1 cellular context compared by ENCODE assay signal in genomic region chr7:107580716-107581383, GRCh38.
A peak's percentile ranks its signal among the peaks of the same experiment; 100 is the strongest.
TF ChIP-seq lines count a peak whose summit lies in the region.

No MANE protein-coding gene starts in this region.

TF ChIP-seq in HepG2, 621 proteins besides CTCF, POLR2A, EP300 and RAD21:
- TF ChIP-seq ZEB1 (IDR thresholded peaks at IDR 0.05; ENCODE audit: insufficient replicate concordance, low read depth) (no peak), SIX1 (CRISPR knock-in tag; IDR thresholded peaks at IDR 0.05; ENCODE audit: borderline replicate concordance) (no peak), ZBTB25 (CRISPR knock-in tag; IDR thresholded peaks at IDR 0.05) (no peak), GABPA (IDR thresholded peaks at IDR 0.05; ENCODE audit: low read depth, low read length) (no peak), GABPA (CRISPR knock-in tag; IDR thresholded peaks at IDR 0.05; ENCODE audit: low read depth) (0 out of 2 replicates have a peak, but pooled peaks have one; percentile 6), TOE1 (CRISPR knock-in tag; IDR thresholded peaks at IDR 0.05) (no peak), ELF1 (CRISPR knock-in tag; IDR thresholded peaks at IDR 0.05) (no peak), ZNF256 (CRISPR knock-in tag; conservative IDR thresholded peaks at IDR 0.05) (no peak), ZNF577 (CRISPR knock-in tag; IDR thresholded peaks at IDR 0.05; ENCODE audit: borderline replicate concordance, low read depth) (no peak), ZBTB44 (CRISPR knock-in tag; IDR thresholded peaks at IDR 0.05) (no peak), ASH2L (IDR thresholded peaks at IDR 0.05; ENCODE audit: insufficient read length, low read depth, low read length) (peak; percentile 26)
